Comparison of ENCODE assay signal across 8 cellular contexts in the genomic region with DNA sequence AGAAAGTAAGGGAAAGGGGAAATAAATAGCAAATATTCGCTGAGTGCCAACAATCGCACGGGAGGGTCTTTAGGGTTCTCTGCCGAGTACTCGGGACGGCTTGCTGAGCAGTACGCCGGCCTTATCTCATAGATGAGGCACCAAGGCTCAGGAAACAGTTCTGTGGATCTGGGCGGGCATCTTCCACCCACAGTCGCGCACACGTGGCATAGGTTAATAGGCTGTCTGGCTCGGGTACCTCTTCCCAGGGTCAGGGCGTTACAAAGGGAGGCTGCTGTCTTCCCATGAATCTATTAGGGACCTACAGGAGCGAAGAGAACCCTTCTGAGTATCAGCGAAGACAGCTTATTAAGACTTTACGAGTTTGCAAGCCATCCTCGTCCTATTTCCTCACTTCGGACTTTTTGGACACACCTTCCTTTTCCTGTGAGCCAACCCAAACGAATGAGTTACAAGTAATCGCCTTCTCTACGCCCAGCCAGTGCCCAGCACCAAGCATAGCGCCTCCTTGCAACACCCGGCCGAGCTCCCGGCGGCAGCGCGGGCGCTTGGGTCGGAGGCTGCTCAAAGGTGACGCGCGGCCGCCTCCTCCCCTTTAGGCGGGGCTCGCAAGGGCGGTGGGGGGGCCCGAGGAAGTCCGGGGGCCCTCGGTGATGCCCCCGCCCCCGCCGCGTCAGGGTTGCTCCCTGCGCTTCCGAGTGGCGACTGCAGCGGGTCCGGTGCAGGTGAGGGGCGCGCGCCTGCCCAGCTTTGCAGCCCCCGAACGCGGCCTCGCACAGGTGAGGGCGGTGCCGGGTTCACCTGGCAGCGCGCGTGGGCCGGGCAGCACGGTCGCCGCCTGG. TPM values are rescaled to one million over a fixed set of nuclear protein-coding genes. Genes with fewer than 3 reads are reported as not detected.
DNase-seq lines count a peak whose midpoint lies in the region; ATAC-seq and TF ChIP-seq lines count a peak whose summit lies in the region.

Gene MCTP2 (plus strand): TSS at position 676 of the 842 bp plus-strand sequence. CDS start 66,705 bp downstream, outside the sequence.

- ATAC-seq in HG03280 (IDR thresholded peaks at IDR 0.05; ENCODE audit: unreplicated experiment) (peak; percentile 79), thoracic aorta (ENCODE audit: insufficient number of reproducible peaks, low FRiP score, low read depth) (peak; percentile 58)

- H3K27me3 ChIP-seq in neural progenitor cell (peaks cover 75% of the 10 kb centered on the region), thoracic aorta (replicated peaks; ENCODE audit: insufficient read depth) (no peaks in the 10 kb centered on the region)

- peak within 1 kb of the TSS; percentile 78 for H3K4me2 ChIP-seq in neural progenitor cell

- in situ Hi-C loops in GM18951 (cut with MboI; ENCODE audit: low sequenced_read_pairs, unreplicated experiment) = loop anchor here (10.0 kb wide), 1 partner anchor 74 kb away; no protein-coding TSS in a partner anchor

- POLR2A ChIA-PET in AG04449 (lab: Yijun Ruan, JAX) = interaction anchor here (0.7 to 1.5 kb wide), 3 partner anchors 9 to 57 kb away, joined by 3 to 4 read pairs (median 3); no protein-coding TSS in a partner anchor

- H3K27ac ChIP-seq in neural progenitor cell = no peak within 1 kb of the TSS
- H3K27ac ChIP-seq in thoracic aorta = peak within 1 kb of the TSS in 1 of 2 donors; percentile 25

- H3F3A ChIP-seq in neural progenitor cell (ENCODE audit: low read depth) = peaks cover 8% of the 10 kb centered on the region

- H3K79me2 ChIP-seq in neural progenitor cell (ENCODE audit: low read depth) = no peaks in the 10 kb centered on the region

- peak within 1 kb of the TSS; percentile 75 for H2AFZ ChIP-seq in neural progenitor cell (replicated peaks)

- H3K36me3 ChIP-seq in neural progenitor cell (no peaks in the 10 kb centered on the region), thoracic aorta (no peaks in the 10 kb centered on the region)

- no peaks in the 10 kb centered on the region for H3K9me3 Mint-ChIP-seq in neural progenitor cell

- no peaks in the 10 kb centered on the region for H4K20me1 ChIP-seq in neural progenitor cell (ENCODE audit: low read depth)

- peak within 1 kb of the TSS; percentile 88 for H3K4me3 Mint-ChIP-seq in neural progenitor cell

- H3K36me3 Mint-ChIP-seq in neural progenitor cell = no peaks in the 10 kb centered on the region

- TF ChIP-seq CTCF in AG04449 (IDR thresholded peaks at IDR 0.05; ENCODE audit: insufficient read depth, low read length, missing control alignments) (peak; percentile 36), fibroblast of mammary gland (conservative IDR thresholded peaks at IDR 0.05; ENCODE audit: control insufficient read depth, insufficient read depth, low read depth, low read length) (no peak), neural progenitor cell (IDR thresholded peaks at IDR 0.05) (peak; percentile 29), thoracic aorta (IDR thresholded peaks at IDR 0.05) (no peak)

- H3K9me3 ChIP-seq in neural progenitor cell (ENCODE audit: low read depth) = no peaks in the 10 kb centered on the region
- no peaks in the 10 kb centered on the region for H3K9me3 ChIP-seq in thoracic aorta

- H3K4me3 ChIP-seq in AG04449 (ENCODE audit: low read depth, low read length) = peak within 1 kb of the TSS; percentile 63
- H3K4me3 ChIP-seq in fibroblast of mammary gland (ENCODE audit: control insufficient read depth, low read depth, low read length) = peak within 1 kb of the TSS; percentile 62
- peak within 1 kb of the TSS; percentile 58 for H3K4me3 ChIP-seq in neural progenitor cell
- peak within 1 kb of the TSS; percentile 78 for H3K4me3 ChIP-seq in thoracic aorta

- no peak within 1 kb of the TSS for H3K9ac ChIP-seq in neural progenitor cell

- DNase-seq in AG04449 (ENCODE audit: low read depth, low spot score) (peak; percentile 50), NOMO-1 (lab: John Stamatoyannopoulos, UW; ENCODE audit: unreplicated experiment in 2 of 2) (peak; percentile 97 to 98), activated T-cell treated with anti-CD3 and anti-CD28 coated beads for 24 hours (ENCODE audit: low read depth) (peak; percentile 74), fibroblast of mammary gland (ENCODE audit: low read depth) (peak; percentile 60), neural progenitor cell (ENCODE audit: low spot score) (peak; percentile 85), thoracic aorta (ENCODE audit: low spot score) (peak; percentile 30)

- CTCF ChIA-PET in AG04449 (lab: Yijun Ruan, JAX) = interaction anchor here (0.8 to 2.7 kb wide), 3 partner anchors 10 to 67 kb away, joined by 3 to 20 read pairs (median 3); no protein-coding TSS in a partner anchor

- peaks cover 8% of the 10 kb centered on the region for H3K4me1 Mint-ChIP-seq in neural progenitor cell

- no peak within 1 kb of the TSS for H3K27ac Mint-ChIP-seq in neural progenitor cell

- H3K27me3 Mint-ChIP-seq in neural progenitor cell (ENCODE audit: insufficient read depth, low read depth) = peaks cover 21% of the 10 kb centered on the region

- H3K4me1 ChIP-seq in neural progenitor cell = no peaks in the 10 kb centered on the region
- peaks cover 0 to 10% of the 10 kb centered on the region in 2 donors for H3K4me1 ChIP-seq in thoracic aorta (ENCODE audit: control insufficient read depth in 1 of 2, low read depth in 2 of 2)

- TF ChIP-seq POLR2A in GM18951 (IDR thresholded peaks at IDR 0.05; ENCODE audit: extremely low read depth, insufficient read depth, insufficient read length) = peak; percentile 73

RNA-seq across cellular contexts. Expression of gene MCTP2, which starts in this region (rescaled TPM):
- total RNA-seq in neural progenitor cell (ENCODE audit: low replicate concordance) (0.17 and 0.56 TPM in 2 replicates), thoracic aorta (10 to 100 TPM; 15.7 to 16.6 TPM)

Comparison
In these comparisons a context has a peak if more than half of its experiments do, and no peak if none do; other contexts are left out.
1. RNA of gene MCTP2 (total RNA-seq): 15.7 to 16.6 TPM in thoracic aorta; 0.17 to 0.56 TPM in neural progenitor cell; every median in the first group is over 10 times any median in the second.
2. Peak in DNase-seq, H3K4me3 ChIP-seq and H3K4me2 ChIP-seq in neural progenitor cell; RNA of the gene not detected or under 1 TPM.
3. DNase-seq: peak in every context shown above with its lines; median percentile 98 in NOMO-1; 85 in neural progenitor cell; 74 in activated T-cell treated with anti-CD3 and anti-CD28 coated beads for 24 hours; 60 in fibroblast of mammary gland; 50 in AG04449; 30 in thoracic aorta.
4. CTCF ChIP-seq: peak in AG04449 (single experiment) and neural progenitor cell (single experiment); none in fibroblast of mammary gland (single experiment) and thoracic aorta (single experiment).
5. Peak in every context shown above with its lines, with median percentiles within 50 percentile points of each other: H3K4me3 ChIP-seq.